Comparison of ENCODE assay signal across 19 cellular contexts in the genomic region with DNA sequence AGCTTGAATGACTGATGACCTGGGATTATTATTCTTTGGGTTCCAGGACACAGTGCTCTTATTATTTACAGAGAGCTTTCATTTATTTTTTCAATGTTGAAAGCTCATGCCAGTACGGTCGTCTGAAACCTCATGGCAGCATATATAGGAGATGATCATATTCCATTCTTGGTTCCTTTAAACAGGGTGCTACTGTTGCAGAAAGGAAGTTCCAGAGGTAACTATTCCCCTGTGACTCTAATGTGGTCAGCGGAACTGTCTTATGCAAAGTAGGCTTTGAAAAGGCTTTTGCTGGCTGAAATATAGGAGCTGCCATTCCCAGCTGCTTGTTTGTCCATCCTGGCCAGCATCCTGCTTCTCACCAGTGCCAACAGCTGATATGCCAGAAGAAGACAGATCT.
"Had no signal": no experiment of that assay in that cellular context is flagged by ENCODE, and none has a peak within 500 bp of the region (broad histone marks: within the 10 kb centered on the region; RNA-seq: fewer than 3 reads in every experiment).

No MANE protein-coding gene starts in this region.

- H3K9me3 Mint-ChIP-seq: activated B cell treated with CpG ODN at 0.5 μM for 24 hours; activated T-cell treated with anti-CD3 and anti-CD28 coated beads, Interleukin-2, amount 50 U/mL, for 24 hours; memory B cell had no signal

- H3K27ac ChIP-seq: brain microvascular endothelial cell, dorsolateral prefrontal cortex, ovary, psoas muscle, skin epidermis, tibial nerve had no signal

- ATAC-seq: activated CD8-positive, alpha-beta T cell treated with anti-CD3 and anti-CD28 coated beads, Interleukin-2, amount 10 ng/mL, durations not matched to agents 7 days and 5 days; mucosa of descending colon; naive thymus-derived CD8-positive, alpha-beta T cell; psoas muscle; right cardiac atrium had no signal

- H3K4me1 Mint-ChIP-seq: memory B cell had no signal

- H3K9me3 ChIP-seq: mucosa of descending colon, ovary, psoas muscle, tibial nerve had no signal

- H3K36me3 ChIP-seq: brain microvascular endothelial cell, ovary, tibial nerve had no signal

- H3K4me3 Mint-ChIP-seq: activated B cell treated with CpG ODN at 0.5 μM for 24 hours; activated CD8-positive, alpha-beta T cell treated with anti-CD3 and anti-CD28 coated beads, Interleukin-2, amount 10 ng/mL, durations not matched to agents 7 days and 5 days; activated naive CD4-positive, alpha-beta T cell treated with anti-CD3 and anti-CD28 coated beads, Interleukin-2, amount 10 ng/mL, durations not matched to agents 7 days and 5 days; activated T-cell treated with anti-CD3 and anti-CD28 coated beads, Interleukin-2, amount 50 U/mL, for 24 hours; memory B cell; naive thymus-derived CD8-positive, alpha-beta T cell; stimulated activated naive CD8-positive, alpha-beta T cell treated with anti-CD3 and anti-CD28 coated beads, Interleukin-15, Interleukin-2, amounts not matched to agents 100 ng/mL and 50 ng/mL, for 24 hours had no signal

- DNase-seq: activated B cell treated with CpG ODN at 0.5 μM for 24 hours; activated CD4-positive, alpha-beta T cell treated with anti-CD3 and anti-CD28 coated beads for 48 hours; activated CD8-positive, alpha-beta T cell treated with anti-CD3 and anti-CD28 coated beads, Interleukin-2, amount 10 ng/mL, durations not matched to agents 7 days and 5 days; activated effector memory CD4-positive, alpha-beta T cell treated with Interleukin-2 at 50 U/mL for 16 hours; activated naive CD4-positive, alpha-beta T cell treated with anti-CD3 and anti-CD28 coated beads, Interleukin-2, amount 10 ng/mL, durations not matched to agents 7 days and 5 days; activated T-cell treated with anti-CD3 and anti-CD28 coated beads, Interleukin-2, amount 50 U/mL, for 24 hours; aorta; brain microvascular endothelial cell; central memory CD4-positive, alpha-beta T cell; dorsolateral prefrontal cortex; mucosa of descending colon; naive thymus-derived CD8-positive, alpha-beta T cell; ovary; psoas muscle; right cardiac atrium had no signal

- H3K36me3 Mint-ChIP-seq: memory B cell had no signal

- H3K4me1 ChIP-seq: psoas muscle, tibial nerve had no signal

- H3K27ac Mint-ChIP-seq: activated B cell treated with CpG ODN at 0.5 μM for 24 hours; activated CD8-positive, alpha-beta T cell treated with anti-CD3 and anti-CD28 coated beads, Interleukin-2, amount 10 ng/mL, durations not matched to agents 7 days and 5 days; activated naive CD4-positive, alpha-beta T cell treated with anti-CD3 and anti-CD28 coated beads, Interleukin-2, amount 10 ng/mL, durations not matched to agents 7 days and 5 days; activated T-cell treated with anti-CD3 and anti-CD28 coated beads, Interleukin-2, amount 50 U/mL, for 24 hours; memory B cell; stimulated activated naive CD8-positive, alpha-beta T cell treated with anti-CD3 and anti-CD28 coated beads, Interleukin-15, Interleukin-2, amounts not matched to agents 100 ng/mL and 50 ng/mL, for 24 hours had no signal

- H3K27me3 ChIP-seq: brain microvascular endothelial cell, ovary had no signal

- H3K4me3 ChIP-seq: dorsolateral prefrontal cortex, mucosa of descending colon, ovary, psoas muscle, skin epidermis, tibial nerve had no signal
